10 cellular contexts compared by ENCODE assay signal in the genomic region with DNA sequence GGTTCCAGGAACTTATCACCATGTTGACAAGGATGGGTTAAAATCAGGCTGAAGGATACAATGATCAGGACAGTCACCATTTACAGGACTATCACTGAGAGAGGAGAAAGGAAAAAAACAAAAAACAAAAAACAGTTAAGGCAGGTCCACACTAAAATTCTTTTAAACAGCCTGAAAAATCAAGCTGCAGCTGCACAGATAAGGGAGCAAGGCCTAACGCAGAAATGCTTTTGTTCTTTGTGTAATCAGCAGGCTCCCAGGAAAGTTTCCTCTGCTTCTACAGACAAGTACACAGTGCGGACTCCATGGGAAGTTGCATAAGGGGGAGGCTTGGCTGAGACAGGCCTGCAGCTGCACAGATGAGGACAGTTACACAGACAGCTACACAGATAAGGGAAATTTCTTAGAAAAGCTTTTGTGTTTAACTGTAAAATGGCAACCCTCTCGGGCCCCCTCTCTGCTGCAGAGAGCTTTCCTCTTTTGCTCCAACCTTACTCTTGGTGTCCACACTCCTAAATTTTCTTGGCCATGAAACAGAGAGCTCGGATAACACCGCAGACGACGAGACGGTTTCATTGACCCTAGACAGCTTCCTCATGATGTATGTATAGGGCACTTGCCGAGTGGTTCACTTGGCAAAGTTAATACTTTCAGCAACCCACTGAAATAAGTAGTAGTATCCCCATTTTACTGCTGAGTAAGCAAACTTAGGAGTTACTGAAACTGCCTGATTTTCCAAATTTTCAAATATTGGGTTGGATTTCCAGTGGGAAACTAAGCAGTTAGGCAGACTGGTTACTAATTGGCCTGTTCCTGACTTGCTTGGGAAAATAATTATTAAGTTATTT.
DNase-seq lines count a peak whose midpoint lies in the region; ATAC-seq and TF ChIP-seq lines count a peak whose summit lies in the region.
"Had no signal": no experiment of that assay in that cellular context is flagged by ENCODE, and none has a peak within 500 bp of the region (broad histone marks: within the 10 kb centered on the region; RNA-seq: fewer than 3 reads in every experiment).

No MANE protein-coding gene starts in this region.

- peaks cover 16 to 43% (median 32%) of the 10 kb centered on the region in 10 experiments for H3K4me1 ChIP-seq in BLaER1 treated with 17β-estradiol and CSF1 and Interleukin-3, amounts not matched to agents 10 nM and 100 nM
- H3K4me1 ChIP-seq: uterus had no signal

- ATAC-seq in HG02759 (IDR thresholded peaks at IDR 0.05; ENCODE audit: unreplicated experiment) (no peak), HG02798 (IDR thresholded peaks at IDR 0.05; ENCODE audit: poor library complexity, unreplicated experiment) (no peak)

- peaks cover 66% of the 10 kb centered on the region for H3K4me1 Mint-ChIP-seq in nephron
- H3K4me1 Mint-ChIP-seq: CD4-positive, CD25-positive, alpha-beta regulatory T cell had no signal

- H3K9me3 ChIP-seq in BLaER1 treated with 17β-estradiol and CSF1 and Interleukin-3, amounts not matched to agents 10 nM and 100 nM (replicated peaks in 1 of 11), result peaks cover 0 to 8% (median 0%) of the 10 kb centered on the region in 11 experiments; a peak in 1 of 22 replicates
- H3K9me3 ChIP-seq: uterus had no signal

- H3K4me3 ChIP-seq in BLaER1 treated with 17β-estradiol and CSF1 and Interleukin-3, amounts not matched to agents 10 nM and 100 nM, result no peak overlapping the region
- H3K4me3 ChIP-seq in fibroblast of pulmonary artery (replicated peaks; ENCODE audit: low read depth, low read length), result no peak overlapping the region
- H3K4me3 ChIP-seq: uterus had no signal

- no peaks in the 10 kb centered on the region for H3K36me3 Mint-ChIP-seq in nephron (ENCODE audit: low read depth)
- H3K36me3 Mint-ChIP-seq: CD4-positive, CD25-positive, alpha-beta regulatory T cell had no signal

- H3K4me2 ChIP-seq in BLaER1 treated with 17β-estradiol and CSF1 and Interleukin-3, amounts not matched to agents 10 nM and 100 nM, result peak overlapping the region in 10 of 11 experiments; percentile 7 to 48 (median 26); a peak in 15 of 22 replicates

- peak overlapping the region; percentile 94 to 100 (median 97) for H3K27ac Mint-ChIP-seq in nephron
- H3K27ac Mint-ChIP-seq: CD4-positive, CD25-positive, alpha-beta regulatory T cell had no signal

- peak; percentile 90 for DNase-seq in OCI-M2 (lab: John Stamatoyannopoulos, UW; ENCODE audit: unreplicated experiment)
- peak; percentile 93 for DNase-seq in fibroblast of pulmonary artery (ENCODE audit: low read depth)
- DNase-seq in NCI-H1105 treated with DMSO at 0.1 percent for 48 hours (lab: John Stamatoyannopoulos, UW), result no peak
- DNase-seq in amniotic stem cell (lab: John Stamatoyannopoulos, UW), result no peak
- DNase-seq: CD4-positive, CD25-positive, alpha-beta regulatory T cell had no signal

- no peaks in the 10 kb centered on the region for H4K20me1 ChIP-seq in BLaER1 treated with 17β-estradiol and CSF1 and Interleukin-3, amounts not matched to agents 10 nM and 100 nM

- no peaks in the 10 kb centered on the region for H3K36me3 ChIP-seq in BLaER1 treated with 17β-estradiol and CSF1 and Interleukin-3, amounts not matched to agents 10 nM and 100 nM
- H3K36me3 ChIP-seq: uterus had no signal

- no peak for TF ChIP-seq CTCF in fibroblast of pulmonary artery (IDR thresholded peaks at IDR 0.05; ENCODE audit: low read length, missing control alignments)
- no peak for TF ChIP-seq CTCF in nephron (IDR thresholded peaks at IDR 0.05; ENCODE audit: unreplicated experiment in 3 of 3)

- H3K4me3 Mint-ChIP-seq in nephron, result no peak overlapping the region
- H3K4me3 Mint-ChIP-seq: CD4-positive, CD25-positive, alpha-beta regulatory T cell had no signal

- no peaks in the 10 kb centered on the region for H3K27me3 ChIP-seq in BLaER1 treated with 17β-estradiol and CSF1 and Interleukin-3, amounts not matched to agents 10 nM and 100 nM
- H3K27me3 ChIP-seq: uterus had no signal

- no peaks in the 10 kb centered on the region for H3K27me3 Mint-ChIP-seq in nephron (ENCODE audit: low read depth)

- H3K9ac ChIP-seq in BLaER1 treated with 17β-estradiol and CSF1 and Interleukin-3, amounts not matched to agents 10 nM and 100 nM, result peak overlapping the region in 3 of 11 experiments; percentile 7 to 34 (median 33); a peak in 4 of 22 replicates

- no peaks in the 10 kb centered on the region for H3K9me3 Mint-ChIP-seq in nephron

- H3K27ac ChIP-seq in BLaER1 treated with 17β-estradiol and CSF1 and Interleukin-3, amounts not matched to agents 10 nM and 100 nM, result peak overlapping the region in 7 of 11 experiments; percentile 5 to 44 (median 14); a peak in 8 of 22 replicates
- H3K27ac ChIP-seq: uterus had no signal

Comparison
In these comparisons a context has a peak if more than half of its experiments do, and no peak if none do; other contexts are left out.
1. DNase-seq: peak in OCI-M2 (single experiment) and fibroblast of pulmonary artery (single experiment); none in NCI-H1105 treated with DMSO at 0.1 percent for 48 hours (single experiment) and amniotic stem cell (single experiment).